Comparison of ENCODE assay signal across 9 cellular contexts in the genomic region with DNA sequence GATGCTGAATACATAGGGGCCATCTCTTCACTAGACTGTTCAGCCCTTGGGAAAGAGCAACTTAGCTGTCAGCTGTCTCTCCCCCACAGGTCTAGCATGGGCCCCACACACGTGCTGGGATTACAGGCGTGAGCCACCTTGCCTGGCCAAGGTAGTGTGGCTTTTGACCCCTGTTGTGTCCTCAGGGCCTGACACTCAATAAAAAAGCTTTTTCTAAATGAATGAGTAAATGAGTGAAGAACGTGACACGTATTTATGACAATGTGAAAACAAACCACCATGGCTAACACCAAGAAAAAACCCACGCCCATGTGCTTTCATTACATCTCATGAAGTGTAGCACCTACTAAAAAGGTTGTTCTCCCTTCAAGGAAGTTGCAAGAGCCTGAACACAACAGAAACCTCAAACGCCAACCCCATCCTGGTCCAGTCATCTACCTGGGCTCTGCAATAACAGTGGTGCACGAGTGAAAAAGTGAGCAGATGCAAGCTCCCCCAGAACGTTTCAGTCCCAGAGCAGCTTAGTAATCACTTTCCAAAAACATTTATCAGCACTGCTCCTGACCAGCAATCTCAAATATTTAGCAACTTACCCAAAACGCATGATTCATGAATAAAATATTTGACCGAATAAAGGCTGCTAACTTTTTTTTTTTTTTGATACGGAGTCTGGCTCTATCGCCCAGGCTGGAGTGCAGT. TPM values are rescaled to one million over a fixed set of nuclear protein-coding genes. Genes with fewer than 3 reads are reported as not detected.
DNase-seq lines count a peak whose midpoint lies in the region; ATAC-seq, FAIRE-seq and TF ChIP-seq lines count a peak whose summit lies in the region.
"Had no signal": no experiment of that assay in that cellular context is flagged by ENCODE, and none has a peak within 500 bp of the region (broad histone marks: within the 10 kb centered on the region; RNA-seq: fewer than 3 reads in every experiment).

No MANE protein-coding gene starts in this region.

- no peak for TF ChIP-seq EP300 in HepG2 (IDR thresholded peaks at IDR 0.05; ENCODE audit: low read depth in 2 of 2, low read length in 2 of 2)
- TF ChIP-seq EP300 in HepG2 (CRISPR knock-in tag; IDR thresholded peaks at IDR 0.05; ENCODE audit: borderline replicate concordance) = no peak

- intact Hi-C loops in activated CD4-positive, alpha-beta T cell treated with anti-CD3 and anti-CD28 coated beads for 36 hours (cut with DNase I, micrococcal nuclease) = loop anchor here (1.0 to 10.0 kb wide), 6 partner anchors 16 to 1079 kb away; partner anchors contain the start of genes ACSL3 (in 1 of the 2) and MRPL44 (in 1 of the 2)
- intact Hi-C loops in HepG2 (cut with micrococcal nuclease; ENCODE audit: unreplicated experiment) (no loop called here), lower lobe of right lung (cut with DNase I) (no loop called here)

- peak overlapping the region; percentile 99 for H3K27ac Mint-ChIP-seq in activated CD4-positive, alpha-beta T cell treated with anti-CD3 and anti-CD28 coated beads for 36 hours
- peak overlapping the region; percentile 93 for H3K27ac Mint-ChIP-seq in activated T-cell treated with anti-CD3 and anti-CD28 coated beads, Interleukin-2, amount 50 U/mL, for 24 hours

- peak overlapping the region; percentile 61 for H3K4me3 Mint-ChIP-seq in activated CD4-positive, alpha-beta T cell treated with anti-CD3 and anti-CD28 coated beads for 36 hours
- peak overlapping the region; percentile 58 for H3K4me3 Mint-ChIP-seq in activated T-cell treated with anti-CD3 and anti-CD28 coated beads, Interleukin-2, amount 50 U/mL, for 24 hours

- peak; percentile 90 for DNase-seq in activated CD4-positive, alpha-beta T cell treated with anti-CD3 and anti-CD28 coated beads for 36 hours
- no peak for DNase-seq in activated CD4-positive, alpha-beta T cell treated with anti-CD3 and anti-CD28 coated beads for 1 hour
- peak; percentile 76 for DNase-seq in activated T-cell treated with anti-CD3 and anti-CD28 coated beads, Interleukin-2, amount 50 U/mL, for 24 hours
- no peak for DNase-seq in HepG2 (ENCODE audit: low spot score)
- DNase-seq in MV-4-11 (lab: John Stamatoyannopoulos, UW) = no peak
- no peak for DNase-seq in lower lobe of right lung

- CTCF ChIA-PET in activated CD4-positive, alpha-beta T cell treated with anti-CD3 and anti-CD28 coated beads for 36 hours (lab: Charles Lee) = interaction anchor here (0.6 to 1.6 kb wide), 13 partner anchors 8 to 986 kb away, joined by 3 to 10 read pairs (median 4); no protein-coding TSS in a partner anchor
- CTCF ChIA-PET in HepG2 (lab: Yijun Ruan, JAX; ENCODE audit: low intra/inter-chr PET ratio, low total read pairs) = no interaction called here

- peaks cover 65% of the 10 kb centered on the region for H3K4me1 Mint-ChIP-seq in activated CD4-positive, alpha-beta T cell treated with anti-CD3 and anti-CD28 coated beads for 36 hours
- peaks cover 67% of the 10 kb centered on the region for H3K4me1 Mint-ChIP-seq in activated T-cell treated with anti-CD3 and anti-CD28 coated beads, Interleukin-2, amount 50 U/mL, for 24 hours (ENCODE audit: low read depth)

- peaks cover 11% of the 10 kb centered on the region; the same call in 1 of the 2 replicates for H4K20me1 ChIP-seq in HepG2 (ENCODE audit: insufficient read depth, low read length)

- in situ Hi-C loops in HepG2 (cut with HindIII; ENCODE audit: extremely low pct_ligation_motif_present, low pct_unique_long_range_greater_than_20kb) = no loop called here

- H3K9me3 Mint-ChIP-seq in activated CD4-positive, alpha-beta T cell treated with anti-CD3 and anti-CD28 coated beads for 36 hours (ENCODE audit: low read depth) = peaks cover 7% of the 10 kb centered on the region
- H3K9me3 Mint-ChIP-seq in activated T-cell treated with anti-CD3 and anti-CD28 coated beads, Interleukin-2, amount 50 U/mL, for 24 hours = peaks cover 14% of the 10 kb centered on the region

- peaks cover 1% of the 10 kb centered on the region for H3K27me3 Mint-ChIP-seq in activated CD4-positive, alpha-beta T cell treated with anti-CD3 and anti-CD28 coated beads for 36 hours
- H3K27me3 Mint-ChIP-seq in activated T-cell treated with anti-CD3 and anti-CD28 coated beads, Interleukin-2, amount 50 U/mL, for 24 hours = no peaks in the 10 kb centered on the region

- H3K27ac ChIP-seq in HepG2 (ENCODE audit: extremely low read length, insufficient read depth, low read length) (no peak overlapping the region), thymus (ENCODE audit: low read depth) (peak overlapping the region; percentile 39), lower lobe of right lung (no peak overlapping the region)
- H3K27ac ChIP-seq: BLaER1 had no signal

- POLR2A ChIA-PET in activated CD4-positive, alpha-beta T cell treated with anti-CD3 and anti-CD28 coated beads for 36 hours (lab: Charles Lee) = interaction anchor here (0.6 to 1.1 kb wide), 10 partner anchors 8 to 1289 kb away, joined by 3 to 20 read pairs (median 5); no protein-coding TSS in a partner anchor
- POLR2A ChIA-PET in HepG2 (lab: Yijun Ruan, JAX) = interaction anchor here (2.0 kb wide), 1 partner anchor 12 kb away, joined by 19 read pairs; no protein-coding TSS in a partner anchor

- H3K27me3 ChIP-seq in HepG2 (ENCODE audit: control insufficient read depth in 1 of 2, insufficient read depth in 2 of 2, low read length in 2 of 2) = no peaks in the 10 kb centered on the region; a peak in 1 of 5 replicates
- peaks cover 3% of the 10 kb centered on the region for H3K27me3 ChIP-seq in thymus (ENCODE audit: control insufficient read depth, insufficient read depth)
- H3K27me3 ChIP-seq in lower lobe of right lung (ENCODE audit: low read depth) = no peaks in the 10 kb centered on the region
- H3K27me3 ChIP-seq: BLaER1 had no signal

- peaks cover 75% of the 10 kb centered on the region for H3K79me2 ChIP-seq in HepG2 (ENCODE audit: insufficient read depth, low read length)

- peaks cover 44% of the 10 kb centered on the region for H3K36me3 Mint-ChIP-seq in activated CD4-positive, alpha-beta T cell treated with anti-CD3 and anti-CD28 coated beads for 36 hours (ENCODE audit: low read depth)
- peaks cover 48% of the 10 kb centered on the region for H3K36me3 Mint-ChIP-seq in activated T-cell treated with anti-CD3 and anti-CD28 coated beads, Interleukin-2, amount 50 U/mL, for 24 hours (ENCODE audit: low read depth)

- FAIRE-seq in HepG2 (lab: Jason Lieb, UNC) = no peak

- TSS peak; percentile 12 for BruUV-seq in HepG2 (replicated peaks; lab: Mats Ljungman, UMichigan)

- TF ChIP-seq POLR2A in HepG2 (IDR thresholded peaks at IDR 0.05; ENCODE audit: insufficient read depth in 1 of 2, low read depth in 2 of 2, low read length in 2 of 2) = no peak

- no peak for TF ChIP-seq RAD21 in HepG2 (CRISPR knock-in tag; IDR thresholded peaks at IDR 0.05)

- TF ChIP-seq CTCF in HepG2 (CRISPR knock-in tag; IDR thresholded peaks at IDR 0.05) (no peak), lower lobe of right lung (IDR thresholded peaks at IDR 0.05) (no peak)

- ATAC-seq in activated CD4-positive, alpha-beta T cell treated with anti-CD3 and anti-CD28 coated beads for 36 hours = peak; percentile 85
- peak; percentile 41 for ATAC-seq in HG03135 (IDR thresholded peaks at IDR 0.05; ENCODE audit: unreplicated experiment)
- no peak for ATAC-seq in HepG2
- ATAC-seq in lower lobe of right lung = no peak

- WGBS in HepG2 (ENCODE audit: low lambda C conversion rate) = 81% methylated on average over 12 of the region's 12 CpGs
- 88% methylated on average over 12 of the region's 12 CpGs for WGBS in thymus

- peaks cover 63% of the 10 kb centered on the region for H3K4me1 ChIP-seq in HepG2 (ENCODE audit: insufficient read depth, low read length)
- no peaks in the 10 kb centered on the region for H3K4me1 ChIP-seq in thymus (ENCODE audit: control insufficient read depth, insufficient read depth, low read length)
- peaks cover 52% of the 10 kb centered on the region for H3K4me1 ChIP-seq in lower lobe of right lung

- no peak overlapping the region for H3K9ac ChIP-seq in HepG2 (ENCODE audit: insufficient read depth, low read depth, low read length)
- H3K9ac ChIP-seq: BLaER1 had no signal

- H3K36me3 ChIP-seq in HepG2 (replicated peaks in 1 of 2; ENCODE audit: control insufficient read depth in 1 of 2, insufficient read depth in 2 of 2, low read length in 2 of 2) = no peaks in the 10 kb centered on the region
- H3K36me3 ChIP-seq in thymus (ENCODE audit: control insufficient read depth, insufficient read depth) = no peaks in the 10 kb centered on the region
- no peaks in the 10 kb centered on the region for H3K36me3 ChIP-seq in lower lobe of right lung

- H3K9me3 ChIP-seq in HepG2 (ENCODE audit: low read length) = no peaks in the 10 kb centered on the region
- no peaks in the 10 kb centered on the region for H3K9me3 ChIP-seq in thymus (ENCODE audit: control insufficient read depth)
- no peaks in the 10 kb centered on the region for H3K9me3 ChIP-seq in lower lobe of right lung

- H2AFZ ChIP-seq in HepG2 (ENCODE audit: low read length) = no peak overlapping the region

- H3K4me3 ChIP-seq in HepG2 (replicated peaks in 1 of 3; ENCODE audit: insufficient read depth in 1 of 3, low read depth in 2 of 3, low read length in 3 of 3) = no peak overlapping the region
- no peak overlapping the region for H3K4me3 ChIP-seq in thymus (ENCODE audit: low read length)
- no peak overlapping the region for H3K4me3 ChIP-seq in lower lobe of right lung
- H3K4me3 ChIP-seq: BLaER1 had no signal

- H3K4me2 ChIP-seq in HepG2 (ENCODE audit: low read depth, low read length) = no peak overlapping the region; the same call in 1 of the 2 replicates
- H3K4me2 ChIP-seq: BLaER1 had no signal

RNA-seq across cellular contexts. Expression of gene WDFY1, which starts 3.4 kb away (rescaled TPM):
- total RNA-seq in activated CD4-positive, alpha-beta T cell treated with anti-CD3 and anti-CD28 coated beads for 36 hours = 10 to 100 TPM; 33.6 to 37.5 TPM
- total RNA-seq in HepG2 (2016; rRNA removed; fragmentation: Illumina TruSeq; extraction: Trizol) = 77.0 and 92.1 TPM in 2 replicates
- 11.5 and 14.6 TPM in 2 replicates for total RNA-seq in HepG2 (2016; cell fraction: cytosol; rRNA removed; fragmentation: Illumina TruSeq; extraction: Trizol; ENCODE audit: low read depth)
- total RNA-seq in HepG2 (2016; cell fraction: insoluble cytoplasmic fraction; rRNA removed; fragmentation: Illumina TruSeq; extraction: Trizol) = 74.9 and 94.6 TPM in 2 replicates
- total RNA-seq in HepG2 (2016; cell fraction: membrane; rRNA removed; fragmentation: Illumina TruSeq; extraction: Trizol) = 26.9 and 28.9 TPM in 2 replicates
- total RNA-seq in HepG2 (2016; cell fraction: nucleus; rRNA removed; fragmentation: Illumina TruSeq; extraction: Trizol) = 97.2 and 104 TPM in 2 replicates
- 77.1 and 78.4 TPM in 2 replicates for polyA plus RNA-seq in HepG2 (2011; rRNA removed)
- 40.1 and 47.7 TPM in 2 replicates for polyA plus RNA-seq in HepG2 (2011; cell fraction: cytosol; rRNA removed)
- 98.7 and 128 TPM in 2 replicates for polyA plus RNA-seq in HepG2 (2011; cell fraction: nucleus; rRNA removed)
- 36.5 and 42.3 TPM in 2 replicates for polyA plus RNA-seq in HepG2 (2012)
- polyA plus RNA-seq in HepG2 (2016; cell fraction: cytosol; fragmentation: Illumina TruSeq; extraction: Trizol; ENCODE audit: low read depth) = 4.0 and 4.3 TPM in 2 replicates
- polyA plus RNA-seq in HepG2 (2016; cell fraction: insoluble cytoplasmic fraction; fragmentation: Illumina TruSeq; extraction: Trizol; ENCODE audit: low read depth) = 72.6 and 75.5 TPM in 2 replicates
- 10.6 and 12.5 TPM in 2 replicates for polyA plus RNA-seq in HepG2 (2016; cell fraction: membrane; fragmentation: Illumina TruSeq; extraction: Trizol; ENCODE audit: low read depth)
- 136 and 138 TPM in 2 replicates for polyA plus RNA-seq in HepG2 (2016; cell fraction: nucleus; fragmentation: Illumina TruSeq; extraction: Trizol; ENCODE audit: insufficient read depth, low read depth)
- 55.3 and 443 TPM in 2 replicates for polyA minus RNA-seq in HepG2 (2011; rRNA and poly(A)+ RNA removed; ENCODE audit: low replicate concordance)
- 49.8 and 57.9 TPM in 2 replicates for polyA minus RNA-seq in HepG2 (2011; cell fraction: cytosol; rRNA and poly(A)+ RNA removed)
- 186 and 218 TPM in 2 replicates for polyA minus RNA-seq in HepG2 (2011; cell fraction: nucleus; rRNA and poly(A)+ RNA removed)
- polyA plus RNA-seq in thymus = 23.5 TPM
- 45.5 TPM for total RNA-seq in lower lobe of right lung

RNA-seq across cellular contexts. Expression of gene MRPL44, which starts 15.5 kb away (rescaled TPM):
- 10 to 100 TPM; 37.5 to 39.7 TPM for total RNA-seq in activated CD4-positive, alpha-beta T cell treated with anti-CD3 and anti-CD28 coated beads for 36 hours
- total RNA-seq in HepG2 (2016; rRNA removed; fragmentation: Illumina TruSeq; extraction: Trizol) (78.0 and 101 TPM in 2 replicates), lower lobe of right lung (20.7 TPM)
- 19.7 and 21.8 TPM in 2 replicates for total RNA-seq in HepG2 (2016; cell fraction: cytosol; rRNA removed; fragmentation: Illumina TruSeq; extraction: Trizol; ENCODE audit: low read depth)
- 76.1 and 100 TPM in 2 replicates for total RNA-seq in HepG2 (2016; cell fraction: insoluble cytoplasmic fraction; rRNA removed; fragmentation: Illumina TruSeq; extraction: Trizol)
- total RNA-seq in HepG2 (2016; cell fraction: membrane; rRNA removed; fragmentation: Illumina TruSeq; extraction: Trizol) = 38.1 and 39.0 TPM in 2 replicates
- total RNA-seq in HepG2 (2016; cell fraction: nucleus; rRNA removed; fragmentation: Illumina TruSeq; extraction: Trizol) = 33.6 TPM in 2 replicates
- polyA plus RNA-seq in HepG2 (2011; rRNA removed) (31.1 and 38.4 TPM in 2 replicates), thymus (23.7 TPM)
- 29.5 and 37.2 TPM in 2 replicates for polyA plus RNA-seq in HepG2 (2011; cell fraction: cytosol; rRNA removed)
- polyA plus RNA-seq in HepG2 (2011; cell fraction: nucleus; rRNA removed) = 7.5 and 10.9 TPM in 2 replicates
- 31.9 and 35.7 TPM in 2 replicates for polyA plus RNA-seq in HepG2 (2012)
- 10.7 and 11.0 TPM in 2 replicates for polyA plus RNA-seq in HepG2 (2016; cell fraction: cytosol; fragmentation: Illumina TruSeq; extraction: Trizol; ENCODE audit: low read depth)
- 114 TPM in 2 replicates for polyA plus RNA-seq in HepG2 (2016; cell fraction: insoluble cytoplasmic fraction; fragmentation: Illumina TruSeq; extraction: Trizol; ENCODE audit: low read depth)
- 18.8 and 22.2 TPM in 2 replicates for polyA plus RNA-seq in HepG2 (2016; cell fraction: membrane; fragmentation: Illumina TruSeq; extraction: Trizol; ENCODE audit: low read depth)
- 42.6 and 43.1 TPM in 2 replicates for polyA plus RNA-seq in HepG2 (2016; cell fraction: nucleus; fragmentation: Illumina TruSeq; extraction: Trizol; ENCODE audit: insufficient read depth, low read depth)
- 6.2 and 14.6 TPM in 2 replicates for polyA minus RNA-seq in HepG2 (2011; rRNA and poly(A)+ RNA removed; ENCODE audit: low replicate concordance)
- polyA minus RNA-seq in HepG2 (2011; cell fraction: cytosol; rRNA and poly(A)+ RNA removed) = 25.3 and 29.9 TPM in 2 replicates
- 14.3 and 18.9 TPM in 2 replicates for polyA minus RNA-seq in HepG2 (2011; cell fraction: nucleus; rRNA and poly(A)+ RNA removed)

Comparison
In these comparisons a context has a peak if more than half of its experiments do, and no peak if none do; other contexts are left out.
1. DNase-seq: peak in activated CD4-positive, alpha-beta T cell treated with anti-CD3 and anti-CD28 coated beads for 36 hours (single experiment) and activated T-cell treated with anti-CD3 and anti-CD28 coated beads, Interleukin-2, amount 50 U/mL, for 24 hours (single experiment); none in activated CD4-positive, alpha-beta T cell treated with anti-CD3 and anti-CD28 coated beads for 1 hour (single experiment), HepG2 (single experiment), MV-4-11 (single experiment) and lower lobe of right lung (single experiment).
2. ATAC-seq: peak in activated CD4-positive, alpha-beta T cell treated with anti-CD3 and anti-CD28 coated beads for 36 hours (single experiment) and HG03135 (single experiment); none in HepG2 (single experiment) and lower lobe of right lung (0 of 2).
3. intact Hi-C loops: an anchor here in activated CD4-positive, alpha-beta T cell treated with anti-CD3 and anti-CD28 coated beads for 36 hours (1.0 to 10.0 kb wide); none called in HepG2 and lower lobe of right lung.